ENCODE assay signal across 17 cellular contexts in the genomic region with DNA sequence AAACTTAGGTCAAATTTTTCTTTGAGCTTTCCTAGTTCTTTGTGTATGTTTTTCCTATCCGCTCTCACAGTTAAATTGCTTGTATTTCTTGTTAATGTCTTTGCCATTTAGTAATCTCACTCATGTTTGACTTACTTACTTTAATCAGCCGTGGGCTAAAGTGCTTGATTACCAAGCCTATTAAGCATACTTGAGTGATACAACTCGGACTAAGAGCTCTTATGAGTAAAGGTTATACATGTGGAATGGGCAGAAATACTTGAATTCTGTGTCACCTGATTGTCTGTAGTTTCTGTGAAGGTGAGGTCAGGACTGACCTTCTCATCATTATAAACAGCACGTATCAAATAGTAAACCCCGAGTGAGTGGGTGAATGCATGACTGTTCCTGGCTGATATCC.
DNase-seq lines count a peak whose midpoint lies in the region; ATAC-seq, FAIRE-seq and TF ChIP-seq lines count a peak whose summit lies in the region.
"Had no signal": no experiment of that assay in that cellular context is flagged by ENCODE, and none has a peak within 500 bp of the region (broad histone marks: within the 10 kb centered on the region; RNA-seq: fewer than 3 reads in every experiment).

No MANE protein-coding gene starts in this region.

- POLR2A ChIA-PET in MCF 10A (lab: Yijun Ruan, JAX), result no interaction called here
- POLR2A ChIA-PET in H1 (lab: Charles Lee; ENCODE audit: partially characterized antibody), result no interaction called here

- no peak overlapping the region for H3K4me2 ChIP-seq in mammary epithelial cell (ENCODE audit: insufficient read depth, low read depth, low read length)
- H3K4me2 ChIP-seq in H1 (ENCODE audit: insufficient read depth in 1 of 2, low read depth in 2 of 2, low read length in 2 of 2), result no peak overlapping the region
- H3K4me2 ChIP-seq: BLaER1 treated with 17β-estradiol and CSF1 and Interleukin-3, amounts not matched to agents 10 nM and 100 nM had no signal

- H2AK5ac ChIP-seq in H1 (ENCODE audit: low read depth, low read length), result no peak overlapping the region

- DNase-seq in MCF 10A (ENCODE audit: unreplicated experiment) (no peak), mammary epithelial cell (no peak), H1 (ENCODE audit: low read depth in 1 of 2, low spot score in 2 of 2) (no peak), left lung (no peak), NCI-H187 (lab: John Stamatoyannopoulos, UW) (no peak), spleen (no peak), heart left ventricle (no peak)
- DNase-seq: ACHN; CD4-positive, CD25-positive, alpha-beta regulatory T cell; DMS79; GOT3 had no signal

- H3K36me3 ChIP-seq in mammary epithelial cell (ENCODE audit: insufficient read depth, low read length), result no peaks in the 10 kb centered on the region
- H3K36me3 ChIP-seq in H1 (ENCODE audit: control insufficient read depth in 2 of 4, insufficient read depth in 4 of 4, low read length in 3 of 4), result no peaks in the 10 kb centered on the region
- no peaks in the 10 kb centered on the region for H3K36me3 ChIP-seq in left lung
- no peaks in the 10 kb centered on the region for H3K36me3 ChIP-seq in spleen
- no peaks in the 10 kb centered on the region for H3K36me3 ChIP-seq in heart left ventricle
- H3K36me3 ChIP-seq: BLaER1 treated with 17β-estradiol and CSF1 and Interleukin-3, amounts not matched to agents 10 nM and 100 nM; HAP-1 had no signal

- CTCF ChIA-PET in MCF 10A (lab: Yijun Ruan, JAX), result interaction anchor here (0.6 to 0.8 kb wide), 2 partner anchors 994 to 1465 kb away, joined by 3 read pairs; no protein-coding TSS in a partner anchor
- CTCF ChIA-PET in mammary epithelial cell (lab: Charles Lee; ENCODE audit: low non-redundant PET), result no interaction called here
- CTCF ChIA-PET in H1 (lab: Charles Lee; ENCODE audit: partially characterized antibody), result no interaction called here

- no peak overlapping the region for H4K8ac ChIP-seq in H1 (ENCODE audit: extremely low read depth, insufficient read depth, low read length)

- peak overlapping the region; percentile 0 for H3K27ac Mint-ChIP-seq in MCF 10A (ENCODE audit: low read depth, unreplicated experiment)
- H3K27ac Mint-ChIP-seq: CD4-positive, CD25-positive, alpha-beta regulatory T cell had no signal

- peak; percentile 92 for ATAC-seq in left lung
- ATAC-seq in GM18502 (IDR thresholded peaks at IDR 0.05; ENCODE audit: poor library complexity, unreplicated experiment), result no peak
- no peak for ATAC-seq in heart left ventricle
- ATAC-seq: GM12878, HepG2 had no signal

- no peaks in the 10 kb centered on the region for H3K79me1 ChIP-seq in H1 (ENCODE audit: low read depth, low read length)

- no peaks in the 10 kb centered on the region for H3K4me1 ChIP-seq in mammary epithelial cell (ENCODE audit: insufficient read depth, low read length)
- no peaks in the 10 kb centered on the region for H3K4me1 ChIP-seq in H1 (replicated peaks in 1 of 4; ENCODE audit: control insufficient read depth in 3 of 4, insufficient read depth in 4 of 4, low read length in 3 of 4)
- H3K4me1 ChIP-seq in left lung, result no peaks in the 10 kb centered on the region
- H3K4me1 ChIP-seq in spleen, result no peaks in the 10 kb centered on the region
- no peaks in the 10 kb centered on the region for H3K4me1 ChIP-seq in heart left ventricle
- H3K4me1 ChIP-seq: BLaER1 treated with 17β-estradiol and CSF1 and Interleukin-3, amounts not matched to agents 10 nM and 100 nM; HAP-1 had no signal

- no peaks in the 10 kb centered on the region for H3K23me2 ChIP-seq in H1 (ENCODE audit: low read depth, low read length)

- no peak overlapping the region for H2BK12ac ChIP-seq in H1 (ENCODE audit: low read depth, low read length)

- no peak overlapping the region for H2BK5ac ChIP-seq in H1 (ENCODE audit: low read depth, low read length)

- TF ChIP-seq RAD21 in H1 (IDR thresholded peaks at IDR 0.05 in 1 of 2, conservative IDR thresholded peaks at IDR 0.05 in 1 of 2; ENCODE audit: low read depth in 2 of 2, low read length in 2 of 2), result no peak

- H3K9me3 ChIP-seq in mammary epithelial cell (replicated peaks; ENCODE audit: insufficient read depth, low read length), result no peaks in the 10 kb centered on the region
- no peaks in the 10 kb centered on the region for H3K9me3 ChIP-seq in H1 (ENCODE audit: insufficient read depth in 2 of 2, low read depth in 1 of 2, low read length in 1 of 2)
- H3K9me3 ChIP-seq in left lung, result no peaks in the 10 kb centered on the region
- peaks cover 0 to 6% (median 0%) of the 10 kb centered on the region in 8 donors for H3K9me3 ChIP-seq in spleen
- H3K9me3 ChIP-seq in heart left ventricle, result peaks cover 0 to 4% (median 0%) of the 10 kb centered on the region in 12 donors
- H3K9me3 ChIP-seq: BLaER1 treated with 17β-estradiol and CSF1 and Interleukin-3, amounts not matched to agents 10 nM and 100 nM; HAP-1 had no signal

- H2AFZ ChIP-seq in mammary epithelial cell (ENCODE audit: low read depth, low read length) (no peak overlapping the region), H1 (ENCODE audit: low read length) (no peak overlapping the region)

- no peak overlapping the region for H3K4ac ChIP-seq in H1 (replicated peaks; ENCODE audit: insufficient read length, low read depth, low read length)

- intact Hi-C loops in MCF 10A (cut with micrococcal nuclease), result no loop called here
- intact Hi-C loops in mammary epithelial cell (cut with micrococcal nuclease), result no loop called here
- intact Hi-C loops in left lung (cut with DNase I), result no loop called here
- intact Hi-C loops in spleen (cut with DNase I; ENCODE audit: low total_unique reads), result no loop called here
- intact Hi-C loops in heart left ventricle (cut with DNase I), result no loop called here

- no peak overlapping the region for H4K5ac ChIP-seq in H1 (ENCODE audit: insufficient read length, low read depth, low read length)

- H2BK15ac ChIP-seq in H1 (ENCODE audit: low read length), result no peak overlapping the region

- TF ChIP-seq CTCF in MCF 10A (IDR thresholded peaks at IDR 0.05; ENCODE audit: unreplicated experiment) (no peak), mammary epithelial cell (conservative IDR thresholded peaks at IDR 0.05 in 1 of 2, IDR thresholded peaks at IDR 0.05 in 1 of 2; ENCODE audit: extremely low read depth in 1 of 2, insufficient read depth in 1 of 2, low read depth in 1 of 2, low read length in 2 of 2) (no peak), H1 (IDR thresholded peaks at IDR 0.05; ENCODE audit: control extremely low read depth in 1 of 3, insufficient read depth in 1 of 3, low read depth in 1 of 3, low read length in 3 of 3) (no peak), left lung (IDR thresholded peaks at IDR 0.05) (no peak), spleen (IDR thresholded peaks at IDR 0.05 in 8 of 11, conservative IDR thresholded peaks at IDR 0.05 in 3 of 11) (no peak), heart left ventricle (IDR thresholded peaks at IDR 0.05) (no peak)

- H2BK20ac ChIP-seq in H1 (ENCODE audit: low read length), result no peak overlapping the region

- H3K36me3 Mint-ChIP-seq in MCF 10A (ENCODE audit: insufficient read depth, unreplicated experiment), result no peaks in the 10 kb centered on the region
- H3K36me3 Mint-ChIP-seq: CD4-positive, CD25-positive, alpha-beta regulatory T cell had no signal

- H3K56ac ChIP-seq in H1 (replicated peaks; ENCODE audit: insufficient read length, low read depth, low read length), result no peak overlapping the region

- no peak overlapping the region for H4K91ac ChIP-seq in H1 (replicated peaks; ENCODE audit: insufficient read length, low read length)

- H3K4me1 Mint-ChIP-seq in MCF 10A (ENCODE audit: insufficient read depth, unreplicated experiment), result no peaks in the 10 kb centered on the region
- H3K4me1 Mint-ChIP-seq: CD4-positive, CD25-positive, alpha-beta regulatory T cell had no signal

- no peak overlapping the region for H3K27ac ChIP-seq in mammary epithelial cell (ENCODE audit: insufficient read depth, low read depth, low read length)
- H3K27ac ChIP-seq in H1 (ENCODE audit: low read depth, low read length), result no peak overlapping the region
- no peak overlapping the region for H3K27ac ChIP-seq in left lung
- H3K27ac ChIP-seq in spleen, result no peak overlapping the region
- H3K27ac ChIP-seq in heart left ventricle, result no peak overlapping the region
- H3K27ac ChIP-seq: BLaER1 treated with 17β-estradiol and CSF1 and Interleukin-3, amounts not matched to agents 10 nM and 100 nM had no signal

- no peaks in the 10 kb centered on the region for H3K27me3 ChIP-seq in mammary epithelial cell (ENCODE audit: insufficient read depth, low read length)
- no peaks in the 10 kb centered on the region for H3K27me3 ChIP-seq in H1 (replicated peaks in 1 of 4; ENCODE audit: control insufficient read depth in 3 of 4, extremely low read depth in 1 of 4, insufficient read depth in 3 of 4, low read length in 3 of 4)
- peaks cover 10 to 20% of the 10 kb centered on the region in 2 donors for H3K27me3 ChIP-seq in left lung
- no peaks in the 10 kb centered on the region for H3K27me3 ChIP-seq in spleen (replicated peaks in 1 of 7)
- no peaks in the 10 kb centered on the region for H3K27me3 ChIP-seq in heart left ventricle
- H3K27me3 ChIP-seq: BLaER1 treated with 17β-estradiol and CSF1 and Interleukin-3, amounts not matched to agents 10 nM and 100 nM had no signal

- no peak overlapping the region for H2BK120ac ChIP-seq in H1 (replicated peaks; ENCODE audit: low read depth, low read length)

- H3K79me2 ChIP-seq in mammary epithelial cell (ENCODE audit: insufficient read depth, low read length), result no peaks in the 10 kb centered on the region
- no peaks in the 10 kb centered on the region for H3K79me2 ChIP-seq in H1 (ENCODE audit: control insufficient read depth in 1 of 2, insufficient read depth in 2 of 2, low read length in 2 of 2)

- no peak for TF ChIP-seq EP300 in H1 (IDR thresholded peaks at IDR 0.05; ENCODE audit: borderline replicate concordance in 1 of 2, low read depth in 2 of 2, low read length in 2 of 2)

- no peak overlapping the region for H3K18ac ChIP-seq in H1 (ENCODE audit: extremely low read depth, low read length)

- H3K14ac ChIP-seq in H1 (ENCODE audit: insufficient read length), result no peak overlapping the region

- TF ChIP-seq POLR2A in H1 (IDR thresholded peaks at IDR 0.05; ENCODE audit: control extremely low read depth in 1 of 2, low read depth in 2 of 2, low read length in 2 of 2) (no peak), spleen (IDR thresholded peaks at IDR 0.05) (no peak), heart left ventricle (IDR thresholded peaks at IDR 0.05) (no peak)

- H4K20me1 ChIP-seq in mammary epithelial cell (ENCODE audit: insufficient read depth, low read length) (no peaks in the 10 kb centered on the region), H1 (replicated peaks in 1 of 2; ENCODE audit: control insufficient read depth in 1 of 2, insufficient read depth in 2 of 2, low read length in 2 of 2) (no peaks in the 10 kb centered on the region)
- H4K20me1 ChIP-seq: BLaER1 treated with 17β-estradiol and CSF1 and Interleukin-3, amounts not matched to agents 10 nM and 100 nM had no signal

- peak; percentile 45 for FAIRE-seq in H1 (lab: Jason Lieb, UNC)
- FAIRE-seq: GM12878, HepG2, HTR-8/SVneo had no signal

- dilution Hi-C loops in mammary epithelial cell (cut with HindIII; ENCODE audit: low sequenced_read_pairs), result no loop called here

- H3K23ac ChIP-seq in H1 (ENCODE audit: insufficient read length), result no peak overlapping the region

- H3K9me3 Mint-ChIP-seq in MCF 10A (ENCODE audit: unreplicated experiment), result no peaks in the 10 kb centered on the region

- no TSS peak for BruUV-seq in MCF 10A (replicated peaks; lab: Mats Ljungman, UMichigan)
- no TSS peak for BruUV-seq in mammary epithelial cell (replicated peaks; lab: Mats Ljungman, UMichigan)

- H3K9ac ChIP-seq in mammary epithelial cell (ENCODE audit: insufficient read depth, low read length) (no peak overlapping the region), H1 (replicated peaks in 1 of 4; ENCODE audit: extremely low read depth in 1 of 4, low read depth in 3 of 4, low read length in 3 of 4) (no peak overlapping the region)
- H3K9ac ChIP-seq: BLaER1 treated with 17β-estradiol and CSF1 and Interleukin-3, amounts not matched to agents 10 nM and 100 nM had no signal

- 67% methylated on average over 5 of the region's 5 CpGs for WGBS in mammary epithelial cell (ENCODE audit: low coverage, missing lambda C conversion rate)
- WGBS in H1 (ENCODE audit: extremely low coverage in 1 of 2, insufficient coverage in 1 of 2, insufficient read length in 1 of 2, insufficient replicate concordance in 2 of 2, low coverage in 1 of 2, low lambda C conversion rate in 2 of 2, missing lambda C conversion rate in 1 of 2), 2 experiments, result 88% methylated on average over 5 of the region's 5 CpGs; no CpG with 5 or more reads in 1 of the 2 experiments
- 57 to 81% (median 66%) methylated on average over 5 of the region's 5 CpGs for WGBS in spleen, 5 donors
- 47 to 73% (median 66%) methylated on average over 5 of the region's 5 CpGs for WGBS in heart left ventricle, 4 donors

- no peak overlapping the region for H3K4me3 ChIP-seq in mammary epithelial cell (replicated peaks in 1 of 3; ENCODE audit: insufficient read depth in 1 of 3, low read depth in 2 of 3, low read length in 3 of 3)
- H3K4me3 ChIP-seq in H1 (ENCODE audit: extremely low read depth in 1 of 4, insufficient read depth in 2 of 4, low read depth in 3 of 4, low read length in 4 of 4), result no peak overlapping the region
- H3K4me3 ChIP-seq in left lung, result no peak overlapping the region
- H3K4me3 ChIP-seq in spleen, result no peak overlapping the region
- no peak overlapping the region for H3K4me3 ChIP-seq in heart left ventricle
- H3K4me3 ChIP-seq: BLaER1 treated with 17β-estradiol and CSF1 and Interleukin-3, amounts not matched to agents 10 nM and 100 nM; GM12878; HAP-1 had no signal

- no peaks in the 10 kb centered on the region for H3K27me3 Mint-ChIP-seq in MCF 10A (ENCODE audit: insufficient read depth, unreplicated experiment)
- H3K27me3 Mint-ChIP-seq: CD4-positive, CD25-positive, alpha-beta regulatory T cell had no signal

- H3K4me3 Mint-ChIP-seq in MCF 10A (ENCODE audit: unreplicated experiment), result no peak overlapping the region
- H3K4me3 Mint-ChIP-seq: CD4-positive, CD25-positive, alpha-beta regulatory T cell had no signal

- in situ Hi-C loops in mammary epithelial cell (cut with MboI; ENCODE audit: low sequenced_read_pairs in 2 of 2), result no loop called here
